10 cellular contexts compared by ENCODE assay signal in the genomic region with DNA sequence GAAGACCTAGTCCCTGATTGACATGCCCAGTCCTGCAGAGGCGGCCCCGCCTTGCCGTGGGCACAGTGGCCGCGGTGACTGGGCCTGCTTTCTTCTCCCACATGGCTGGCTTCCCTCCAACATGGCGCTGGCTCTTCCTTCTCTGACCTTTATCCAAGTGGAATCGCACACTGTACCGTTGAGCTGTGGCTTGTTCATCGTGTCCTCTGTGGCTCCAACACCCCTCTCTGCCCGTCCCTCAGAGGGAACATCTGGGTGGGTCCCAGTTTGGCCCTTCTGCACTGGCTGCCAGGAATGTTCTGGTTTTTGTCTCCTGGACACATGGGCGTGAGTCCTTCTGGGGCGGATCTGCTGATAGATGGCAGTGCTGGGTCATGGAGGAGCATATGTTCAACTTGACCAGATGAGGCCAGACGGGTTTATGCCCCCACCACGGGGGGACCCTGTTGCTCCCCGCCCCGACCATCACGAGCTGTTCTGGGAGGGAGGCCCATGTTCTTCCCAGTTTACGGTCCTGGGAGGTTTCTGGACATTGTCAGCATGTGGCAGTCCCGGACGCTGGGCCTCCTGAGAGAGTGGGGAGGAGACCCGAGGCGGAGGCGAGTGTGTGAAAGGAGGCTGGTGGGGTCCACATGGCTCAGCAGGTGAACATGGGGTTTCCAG.
A peak's percentile ranks its signal among the peaks of the same experiment; 100 is the strongest.
DNase-seq lines count a peak whose midpoint lies in the region; ATAC-seq, FAIRE-seq and TF ChIP-seq lines count a peak whose summit lies in the region.
"Had no signal": no experiment of that assay in that cellular context is flagged by ENCODE, and none has a peak within 500 bp of the region (broad histone marks: within the 10 kb centered on the region; RNA-seq: fewer than 3 reads in every experiment).

No MANE protein-coding gene starts in this region.

- H3K36me3 ChIP-seq in kidney (ENCODE audit: control insufficient read depth in 1 of 2, insufficient read depth in 2 of 2, low read length in 2 of 2) = peaks cover 0 to 3% of the 10 kb centered on the region in 2 donors

- intact Hi-C loops in kidney (cut with DNase I) = no loop called here

- peaks cover 8% of the 10 kb centered on the region in 2 donors for H3K4me1 ChIP-seq in kidney (ENCODE audit: control insufficient read depth in 1 of 2, insufficient read depth in 1 of 2, low read depth in 1 of 2, low read length in 2 of 2)

- ATAC-seq in GM21737 (IDR thresholded peaks at IDR 0.05; ENCODE audit: unreplicated experiment) = no peak

- no peak overlapping the region for H3K9ac ChIP-seq in kidney (ENCODE audit: low read length in 2 of 2)

- TF ChIP-seq CTCF in kidney (IDR thresholded peaks at IDR 0.05; ENCODE audit: borderline replicate concordance, extremely low read depth, insufficient read depth) = no peak

- no peak for FAIRE-seq in kidney (lab: Jason Lieb, UNC)

- H3K27ac ChIP-seq in kidney (ENCODE audit: low read depth in 2 of 2, low read length in 2 of 2) (no peak overlapping the region), temporal lobe (ENCODE audit: low read depth, low read length) (peak overlapping the region; percentile 13)

- H3K4me3 ChIP-seq in kidney (ENCODE audit: low read length in 2 of 2) = no peak overlapping the region

- peak; percentile 11 for DNase-seq in MV-4-11 (lab: John Stamatoyannopoulos, UW)
- DNase-seq in cerebellum (ENCODE audit: low spot score) = peak; percentile 63
- peak; percentile 69 for DNase-seq in kidney
- no peak for DNase-seq in GOT3 (lab: John Stamatoyannopoulos, UW)
- no peak for DNase-seq in OCI-M2 (lab: John Stamatoyannopoulos, UW; ENCODE audit: unreplicated experiment)
- DNase-seq: activated CD4-positive, alpha-beta T cell treated with anti-CD3 and anti-CD28 coated beads for 4 hours; activated naive CD8-positive, alpha-beta T cell treated with anti-CD3 and anti-CD28 coated beads, Interleukin-2, amount 10 ng/mL, durations not matched to agents 7 days and 5 days; Karpas-422 had no signal

- no peaks in the 10 kb centered on the region for H3K9me3 ChIP-seq in kidney (ENCODE audit: control insufficient read depth in 1 of 2, low read length in 2 of 2)

Comparison
In these comparisons a context has a peak if more than half of its experiments do, and no peak if none do; other contexts are left out.
1. DNase-seq: peak in MV-4-11 (single experiment), cerebellum (single experiment) and kidney (single experiment); none in GOT3 (single experiment) and OCI-M2 (single experiment).